In the genomic region with DNA sequence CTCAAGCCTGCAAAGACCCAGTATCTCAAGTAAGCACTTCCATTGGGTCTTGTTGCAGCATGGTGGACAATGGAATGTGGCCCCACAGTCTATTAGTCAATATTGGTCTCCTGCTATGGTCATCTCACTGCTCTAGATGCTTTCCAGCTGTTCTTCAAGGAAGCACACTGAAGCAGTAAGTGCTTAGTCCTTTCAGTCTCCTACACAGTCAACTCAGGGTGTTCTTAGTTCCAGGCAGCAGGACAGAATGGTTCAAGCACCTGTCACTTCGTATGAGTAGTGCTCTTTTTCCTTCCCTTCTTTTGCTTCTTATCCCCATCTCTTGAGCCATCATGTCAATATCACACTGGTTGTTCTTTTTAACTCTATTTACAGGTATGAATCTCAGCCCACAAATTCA, we compare ENCODE assay signal across 8 cellular contexts.
DNase-seq lines count a peak whose midpoint lies in the region; ATAC-seq, FAIRE-seq and TF ChIP-seq lines count a peak whose summit lies in the region.
"Not testable (repeated sequence)": the region's sequence is repeated elsewhere in the genome, so short reads cannot be mapped to it uniquely, and the experiment has no call there.

No MANE protein-coding gene starts in this region.

- DNase-seq in activated B cell treated with CpG ODN at 0.5 μM for 24 hours; GM12878 (ENCODE audit: low read depth, low spot score): not testable (repeated sequence)

- in situ Hi-C loops in GM12878 (cut with MboI) = not testable (repeated sequence)

- TF ChIP-seq EP300 in GM12878 (IDR thresholded peaks at IDR 0.05; ENCODE audit: borderline replicate concordance in 1 of 2, control insufficient read depth in 1 of 2, low read depth in 2 of 2, low read length in 2 of 2) = not testable (repeated sequence)

- not testable (repeated sequence) for H3K9me3 Mint-ChIP-seq in activated B cell treated with CpG ODN at 0.5 μM for 24 hours

- not testable (repeated sequence) for H3K4me3 Mint-ChIP-seq in activated B cell treated with CpG ODN at 0.5 μM for 24 hours

- POLR2A ChIA-PET in activated B cell treated with CpG ODN at 0.5 μM for 24 hours (lab: Charles Lee); GM12878 (lab: Charles Lee): not testable (repeated sequence)

- H3K4me2 ChIP-seq in GM12878 (ENCODE audit: control insufficient read depth, insufficient read depth) = not testable (repeated sequence)

- H3K36me3 Mint-ChIP-seq in activated B cell treated with CpG ODN at 0.5 μM for 24 hours (ENCODE audit: low read depth) = not testable (repeated sequence)

- intact Hi-C loops in activated B cell treated with CpG ODN at 0.5 μM for 24 hours (cut with micrococcal nuclease); GM12878 (cut with micrococcal nuclease; ENCODE audit: unreplicated experiment): not testable (repeated sequence)

- peak overlapping the region; percentile 90 for H3K27ac Mint-ChIP-seq in activated B cell treated with CpG ODN at 0.5 μM for 24 hours

- RAD21 ChIA-PET in GM12878 (lab: Charles Lee; ENCODE audit: unreplicated experiment) = not testable (repeated sequence)

- SMC1A ChIA-PET in GM12878 (lab: Charles Lee; ENCODE audit: uncharacterized antibody, unreplicated experiment) = not testable (repeated sequence)

- H3K27me3 Mint-ChIP-seq in activated B cell treated with CpG ODN at 0.5 μM for 24 hours = not testable (repeated sequence)

- H3K4me1 Mint-ChIP-seq in activated B cell treated with CpG ODN at 0.5 μM for 24 hours = peaks cover 42% of the 10 kb centered on the region

- H3K9me3 ChIP-seq in GM12878 (replicated peaks; ENCODE audit: control insufficient read depth, insufficient read depth, low read length) = not testable (repeated sequence)

- H3K79me2 ChIP-seq in GM12878 (ENCODE audit: control insufficient read depth, insufficient read depth, low read length) = not testable (repeated sequence)

- H3K27ac ChIP-seq in GM12878 (ENCODE audit: control insufficient read depth, insufficient read depth) = peak overlapping the region; percentile 72

- not testable (repeated sequence) for H3K4me1 ChIP-seq in GM12878 (ENCODE audit: control insufficient read depth, insufficient read depth, low read length)

- TSS peak; percentile 93 for BruUV-seq in GM12878 (replicated peaks; lab: Mats Ljungman, UMichigan)

- TF ChIP-seq CTCF in activated B cell treated with CpG ODN at 0.5 μM for 24 hours (IDR thresholded peaks at IDR 0.05); GM12878 (IDR thresholded peaks at IDR 0.05 in 2 of 3, conservative IDR thresholded peaks at IDR 0.05 in 1 of 3; ENCODE audit: control insufficient read depth in 2 of 3, extremely low read depth in 1 of 3, insufficient read depth in 1 of 3, low read depth in 3 of 3, low read length in 3 of 3): not testable (repeated sequence)

- H2AFZ ChIP-seq in GM12878 (ENCODE audit: control insufficient read depth, low read depth, low read length) = not testable (repeated sequence)

- TF ChIP-seq POLR2A in GM12878 (IDR thresholded peaks at IDR 0.05; ENCODE audit: low read depth, low read length) = not testable (repeated sequence)

- H3K36me3 ChIP-seq in GM12878 (ENCODE audit: control insufficient read depth in 2 of 2, insufficient read depth in 2 of 2, low read length in 1 of 2) = not testable (repeated sequence)

- H4K20me1 ChIP-seq in GM12878 (ENCODE audit: control insufficient read depth, insufficient read depth) = not testable (repeated sequence)

- 42% methylated on average over 1 of the region's 1 CpG for WGBS in GM12878 (ENCODE audit: insufficient coverage, insufficient replicate concordance, low lambda C conversion rate, missing lambda C conversion rate)

- not testable (repeated sequence) for H3K27me3 ChIP-seq in GM12878 (replicated peaks in 1 of 2; ENCODE audit: control insufficient read depth in 2 of 2, insufficient read depth in 2 of 2, low read length in 1 of 2)

- FAIRE-seq in GM12878 (lab: Jason Lieb, UNC) = not testable (repeated sequence)

- ATAC-seq in GM18502 (IDR thresholded peaks at IDR 0.05; ENCODE audit: poor library complexity, unreplicated experiment) (peak; percentile 43), GM19023 (IDR thresholded peaks at IDR 0.05; ENCODE audit: unreplicated experiment) (peak; percentile 52), GM19467 (IDR thresholded peaks at IDR 0.05; ENCODE audit: unreplicated experiment) (peak; percentile 38), GM21825 (IDR thresholded peaks at IDR 0.05; ENCODE audit: unreplicated experiment) (peak; percentile 30), HG02885 (IDR thresholded peaks at IDR 0.05; ENCODE audit: poor library complexity, unreplicated experiment) (peak; percentile 32), HG03342 (IDR thresholded peaks at IDR 0.05; ENCODE audit: unreplicated experiment) (peak; percentile 36), GM12878 (peak; percentile 47)
- not testable (repeated sequence) for ATAC-seq in activated B cell treated with CpG ODN at 0.5 μM for 24 hours (ENCODE audit: low read depth)

- CTCF ChIA-PET in activated B cell treated with CpG ODN at 0.5 μM for 24 hours (lab: Charles Lee); GM12878 (lab: Yijun Ruan, JAX): not testable (repeated sequence)

- H3K4me3 ChIP-seq in GM12878 = not testable (repeated sequence)

- not testable (repeated sequence) for H3K9ac ChIP-seq in GM12878 (ENCODE audit: control insufficient read depth, insufficient read depth, low read length)

- not testable (repeated sequence) for TF ChIP-seq RAD21 in GM12878 (IDR thresholded peaks at IDR 0.05; ENCODE audit: insufficient read depth, low read depth, low read length)
